Comparison of ENCODE assay signal across 7 cellular contexts in genomic region chr7:3771906-3772305, GRCh38.
"Had no signal": no experiment of that assay in that cellular context is flagged by ENCODE, and none has a peak within 500 bp of the region (broad histone marks: within the 10 kb centered on the region; RNA-seq: fewer than 3 reads in every experiment).

No MANE protein-coding gene starts in this region.

- H3K4me3 ChIP-seq: GM23338, K562 had no signal

- DNase-seq: H9, HCEC 1CT, IMR-90, KG1 had no signal

- ATAC-seq: GM23338, K562 had no signal

- H3K4me3 Mint-ChIP-seq: GM23338, H9 had no signal

- H3K4me2 ChIP-seq: GM23338 had no signal

- H3K27ac ChIP-seq: HL-60 had no signal
